ENCODE assay signal across 34 cellular contexts in genomic region chr6:135731116-135731515, GRCh38.
DNase-seq lines count a peak whose midpoint lies in the region; ATAC-seq, FAIRE-seq and TF ChIP-seq lines count a peak whose summit lies in the region.
"Had no signal": no experiment of that assay in that cellular context is flagged by ENCODE, and none has a peak within 500 bp of the region (broad histone marks: within the 10 kb centered on the region; RNA-seq: fewer than 3 reads in every experiment).

No MANE protein-coding gene starts in this region.

- DNase-seq in CD4-positive, alpha-beta T cell: no peak
- no peak for DNase-seq in K562 (ENCODE audit: extremely low read depth in 1 of 4, low spot score in 3 of 4)
- no peak for DNase-seq in posterior vena cava (ENCODE audit: low spot score)
- DNase-seq in iPS-NIHi11 (ENCODE audit: low spot score): no peak
- DNase-seq in activated naive CD4-positive, alpha-beta T cell treated with anti-CD3 and anti-CD28 coated beads, Interleukin-2, amount 10 ng/mL, durations not matched to agents 7 days and 5 days: no peak
- DNase-seq: 8988T; ACHN; AML-193; BE2C; C1 segment of cervical spinal cord; Caco-2; Calu3; CD4-positive, alpha-beta memory T cell; CD4-positive, CD25-positive, alpha-beta regulatory T cell; CD8-positive, alpha-beta memory T cell; CD8-positive, alpha-beta T cell; COR-L47; DMS 273 treated with DMSO at 0.1 percent for 48 hours; DMS153; DMS53; DMS79; DMS79 treated with DMSO at 0.1 percent for 48 hours; DND-41; EL had no signal

- no peak overlapping the region for H2AFZ ChIP-seq in K562 (ENCODE audit: low read depth, low read length)

- no peaks in the 10 kb centered on the region for H3K9me1 ChIP-seq in K562 (ENCODE audit: control insufficient read depth, insufficient read depth, low read length)

- TF ChIP-seq EP300 in K562 (IDR thresholded peaks at IDR 0.05; ENCODE audit: low read length): no peak

- H3K79me2 ChIP-seq in K562 (ENCODE audit: control insufficient read depth, insufficient read depth, low read length): no peaks in the 10 kb centered on the region

- H3K36me3 Mint-ChIP-seq in CD4-positive, alpha-beta T cell (ENCODE audit: low read depth): no peaks in the 10 kb centered on the region
- no peaks in the 10 kb centered on the region for H3K36me3 Mint-ChIP-seq in activated naive CD4-positive, alpha-beta T cell treated with anti-CD3 and anti-CD28 coated beads, Interleukin-2, amount 10 ng/mL, durations not matched to agents 7 days and 5 days
- H3K36me3 Mint-ChIP-seq: CD14-positive monocyte; CD4-positive, alpha-beta memory T cell; CD4-positive, CD25-positive, alpha-beta regulatory T cell had no signal

- H3K4me1 ChIP-seq in HEK293 (ENCODE audit: control insufficient read depth, insufficient read depth, low read length) (no peaks in the 10 kb centered on the region), K562 (replicated peaks in 1 of 2; ENCODE audit: control insufficient read depth in 2 of 2, insufficient read depth in 2 of 2, low read length in 2 of 2) (no peaks in the 10 kb centered on the region)
- H3K4me1 ChIP-seq: BE2C; BLaER1; BLaER1 treated with 17β-estradiol and CSF1 and Interleukin-3, amounts not matched to agents 10 nM and 100 nM; Caco-2 had no signal

- H3K9me3 ChIP-seq in CD4-positive, alpha-beta T cell (ENCODE audit: control insufficient read depth, low read length): peaks cover 4% of the 10 kb centered on the region
- H3K9me3 ChIP-seq in HEK293 (ENCODE audit: control insufficient read depth, insufficient read depth, low read depth, low read length): no peaks in the 10 kb centered on the region
- no peaks in the 10 kb centered on the region for H3K9me3 ChIP-seq in K562 (replicated peaks; ENCODE audit: control insufficient read depth, insufficient read depth, low read depth, low read length)
- H3K9me3 ChIP-seq: BE2C, Caco-2 had no signal

- no peak overlapping the region for H3K4me2 ChIP-seq in K562 (ENCODE audit: insufficient read depth, low read length)
- H3K4me2 ChIP-seq: A549; BLaER1; BLaER1 treated with 17β-estradiol and CSF1 and Interleukin-3, amounts not matched to agents 10 nM and 100 nM had no signal

- no peak for TF ChIP-seq POLR2A in K562 (conservative IDR thresholded peaks at IDR 0.05)

- POLR2A ChIA-PET in CD4-positive, alpha-beta T cell (lab: Charles Lee): no interaction called here
- POLR2A ChIA-PET in HEK293 (lab: Yijun Ruan, JAX): no interaction called here
- POLR2A ChIA-PET in K562 (lab: Yijun Ruan, JAX): no interaction called here

- TF ChIP-seq CTCF in CD4-positive, alpha-beta T cell (IDR thresholded peaks at IDR 0.05): peak; percentile 13
- TF ChIP-seq CTCF in HEK293 (tag by site-specific recombination; IDR thresholded peaks at IDR 0.05) (no peak), K562 (IDR thresholded peaks at IDR 0.05 in 2 of 3, conservative IDR thresholded peaks at IDR 0.05 in 1 of 3; ENCODE audit: insufficient read depth in 2 of 3, low read depth in 1 of 3, low read length in 3 of 3) (no peak)

- FAIRE-seq in K562 (lab: Jason Lieb, UNC): no peak
- FAIRE-seq: A204.1, A549, D721Med had no signal

- H3K4me1 Mint-ChIP-seq in CD4-positive, alpha-beta T cell (ENCODE audit: low read depth): no peaks in the 10 kb centered on the region
- H3K4me1 Mint-ChIP-seq in activated naive CD4-positive, alpha-beta T cell treated with anti-CD3 and anti-CD28 coated beads, Interleukin-2, amount 10 ng/mL, durations not matched to agents 7 days and 5 days: no peaks in the 10 kb centered on the region
- H3K4me1 Mint-ChIP-seq: B cell; CD14-positive monocyte; CD4-positive, alpha-beta memory T cell; CD4-positive, CD25-positive, alpha-beta regulatory T cell; CD8-positive, alpha-beta memory T cell had no signal

- H3K4me3 Mint-ChIP-seq in CD4-positive, alpha-beta T cell: no peak overlapping the region
- H3K4me3 Mint-ChIP-seq in activated naive CD4-positive, alpha-beta T cell treated with anti-CD3 and anti-CD28 coated beads, Interleukin-2, amount 10 ng/mL, durations not matched to agents 7 days and 5 days: no peak overlapping the region
- H3K4me3 Mint-ChIP-seq: B cell; CD14-positive monocyte; CD4-positive, alpha-beta memory T cell; CD4-positive, CD25-positive, alpha-beta regulatory T cell; CD8-positive, alpha-beta memory T cell; CD8-positive, alpha-beta T cell had no signal

- H3K4me3 ChIP-seq in HEK293 (ENCODE audit: low read depth, low read length): no peak overlapping the region
- H3K4me3 ChIP-seq in K562: no peak overlapping the region
- H3K4me3 ChIP-seq: A549; BLaER1; BLaER1 treated with 17β-estradiol and CSF1 and Interleukin-3, amounts not matched to agents 10 nM and 100 nM had no signal

- no peaks in the 10 kb centered on the region for H3K27me3 Mint-ChIP-seq in CD4-positive, alpha-beta T cell
- H3K27me3 Mint-ChIP-seq in activated naive CD4-positive, alpha-beta T cell treated with anti-CD3 and anti-CD28 coated beads, Interleukin-2, amount 10 ng/mL, durations not matched to agents 7 days and 5 days: peaks cover 8% of the 10 kb centered on the region
- H3K27me3 Mint-ChIP-seq: CD4-positive, CD25-positive, alpha-beta regulatory T cell had no signal

- H3K9ac ChIP-seq in K562 (ENCODE audit: insufficient read depth in 1 of 2, low read depth in 2 of 2, low read length in 2 of 2): no peak overlapping the region
- H3K9ac ChIP-seq: BLaER1; BLaER1 treated with 17β-estradiol and CSF1 and Interleukin-3, amounts not matched to agents 10 nM and 100 nM had no signal

- H3K27ac ChIP-seq in CD4-positive, alpha-beta T cell (ENCODE audit: low read depth, low read length): no peak overlapping the region
- H3K27ac ChIP-seq in HEK293 (ENCODE audit: extremely low read depth, low read depth, low read length) (no peak overlapping the region), K562 (ENCODE audit: extremely low read depth, low read depth, low read length) (no peak overlapping the region)
- H3K27ac ChIP-seq: 22Rv1; A549; BLaER1; BLaER1 treated with 17β-estradiol and CSF1 and Interleukin-3, amounts not matched to agents 10 nM and 100 nM; C4-2B had no signal

- no TSS peak for BruUV-seq in K562 (replicated peaks; lab: Mats Ljungman, UMichigan)

- WGBS in K562 (ENCODE audit: insufficient coverage, low coverage, missing lambda C conversion rate): 0% methylated on average over 3 of the region's 3 CpGs

- in situ Hi-C loops in K562 (cut with MboI): no loop called here

- intact Hi-C loops in CD4-positive, alpha-beta T cell (cut with DNase I, micrococcal nuclease): no loop called here
- intact Hi-C loops in K562 (cut with micrococcal nuclease): no loop called here
- intact Hi-C loops in posterior vena cava (cut with DNase I): no loop called here

- H3K9me3 Mint-ChIP-seq in CD4-positive, alpha-beta T cell: peaks cover 4% of the 10 kb centered on the region
- H3K9me3 Mint-ChIP-seq in activated naive CD4-positive, alpha-beta T cell treated with anti-CD3 and anti-CD28 coated beads, Interleukin-2, amount 10 ng/mL, durations not matched to agents 7 days and 5 days: peaks cover 4% of the 10 kb centered on the region

- no peaks in the 10 kb centered on the region for H4K20me1 ChIP-seq in K562 (replicated peaks; ENCODE audit: control insufficient read depth, insufficient read depth, low read length)
- H4K20me1 ChIP-seq: BLaER1; BLaER1 treated with 17β-estradiol and CSF1 and Interleukin-3, amounts not matched to agents 10 nM and 100 nM had no signal

- no peak for TF ChIP-seq RAD21 in K562 (CRISPR knock-in tag; conservative IDR thresholded peaks at IDR 0.05 in 1 of 2, IDR thresholded peaks at IDR 0.05 in 1 of 2)

- H3K27me3 ChIP-seq in CD4-positive, alpha-beta T cell (ENCODE audit: control insufficient read depth, insufficient read depth, low read length): no peaks in the 10 kb centered on the region
- H3K27me3 ChIP-seq in K562 (ENCODE audit: control insufficient read depth in 2 of 2, insufficient read depth in 2 of 2, low read length in 2 of 2): no peaks in the 10 kb centered on the region
- H3K27me3 ChIP-seq: BE2C; BLaER1; BLaER1 treated with 17β-estradiol and CSF1 and Interleukin-3, amounts not matched to agents 10 nM and 100 nM had no signal

- ATAC-seq in CD4-positive, alpha-beta T cell (ENCODE audit: poor library complexity): no peak
- no peak for ATAC-seq in K562
- ATAC-seq: A549; CD8-positive, alpha-beta T cell had no signal

- CTCF ChIA-PET in CD4-positive, alpha-beta T cell (lab: Charles Lee): no interaction called here
- CTCF ChIA-PET in HEK293 (lab: Yijun Ruan, JAX): no interaction called here
- CTCF ChIA-PET in K562 (lab: Yijun Ruan, JAX; ENCODE audit: low intra/inter-chr PET ratio): no interaction called here
- CTCF ChIA-PET in activated naive CD4-positive, alpha-beta T cell treated with anti-CD3 and anti-CD28 coated beads, Interleukin-2, amount 10 ng/mL, durations not matched to agents 7 days and 5 days (lab: Charles Lee): no interaction called here

- H3K36me3 ChIP-seq in HEK293 (ENCODE audit: control insufficient read depth in 2 of 2, insufficient read depth in 1 of 2, low read length in 2 of 2) (no peaks in the 10 kb centered on the region), K562 (ENCODE audit: control insufficient read depth, insufficient read depth, low read length) (no peaks in the 10 kb centered on the region)
- H3K36me3 ChIP-seq: BE2C, BLaER1 had no signal

- H3K27ac Mint-ChIP-seq in CD4-positive, alpha-beta T cell: no peak overlapping the region
- H3K27ac Mint-ChIP-seq in activated naive CD4-positive, alpha-beta T cell treated with anti-CD3 and anti-CD28 coated beads, Interleukin-2, amount 10 ng/mL, durations not matched to agents 7 days and 5 days: no peak overlapping the region
- H3K27ac Mint-ChIP-seq: B cell; CD14-positive monocyte; CD4-positive, alpha-beta memory T cell; CD8-positive, alpha-beta T cell had no signal

TF ChIP-seq in HEK293, 187 proteins besides CTCF, POLR2A, EP300 and RAD21 (continues in another document):
- peak; percentile 39; the same call in 1 of the 2 replicates for TF ChIP-seq PRDM1 (tag by site-specific recombination; IDR thresholded peaks at IDR 0.05)

TF ChIP-seq in K562, 482 proteins besides CTCF, POLR2A, EP300 and RAD21:
- TF ChIP-seq ZNF512 (tag; IDR thresholded peaks at IDR 0.05): peak; percentile 84
- TF ChIP-seq ZNF274 (IDR thresholded peaks at IDR 0.05; ENCODE audit: borderline replicate concordance, low read depth, low read length): no peak
